8 cellular contexts compared by ENCODE assay signal in the genomic region with DNA sequence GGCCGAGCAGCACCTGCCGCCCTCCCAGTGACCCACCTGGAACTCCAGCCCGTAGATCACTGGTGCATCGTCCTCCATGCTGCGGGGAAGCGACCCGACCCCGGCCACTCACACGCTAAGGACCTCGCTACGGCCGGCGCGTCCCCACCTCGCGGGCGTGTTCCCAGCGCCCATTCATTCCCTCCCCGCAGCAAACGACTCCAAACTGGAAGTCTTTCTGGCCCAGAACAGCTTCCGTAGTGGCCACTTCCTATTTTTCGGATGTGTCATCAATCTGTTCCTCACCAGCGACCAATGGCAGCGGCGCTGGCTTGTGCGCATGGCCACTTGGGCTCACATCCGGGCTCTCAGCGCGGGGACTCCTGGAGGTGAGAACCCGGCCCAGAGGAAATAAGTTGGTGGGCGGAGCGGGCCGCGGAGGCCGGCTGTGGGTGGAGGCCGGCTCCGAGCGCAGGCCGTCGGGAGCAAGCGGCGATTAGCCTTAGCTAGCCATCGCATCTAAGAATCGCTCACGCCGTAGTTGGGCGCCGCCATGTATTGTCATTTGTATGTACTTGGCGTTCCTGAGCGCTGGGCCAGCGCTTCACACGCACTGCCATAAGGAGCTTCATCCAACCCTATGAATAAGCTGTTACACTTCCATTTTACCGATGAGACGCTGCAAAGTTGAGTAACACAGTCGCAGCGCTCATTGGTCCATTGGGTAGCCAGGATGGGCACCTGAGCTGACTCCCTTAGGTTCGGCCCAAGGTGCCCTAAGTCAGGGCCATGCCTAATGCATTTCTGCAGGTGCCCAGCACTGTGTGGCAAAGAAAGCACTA. TPM values are rescaled to one million over a fixed set of nuclear protein-coding genes. Genes with fewer than 3 reads are reported as not detected.
DNase-seq lines count a peak whose midpoint lies in the region; ATAC-seq and TF ChIP-seq lines count a peak whose summit lies in the region.

A gene (minus strand): TSS at position 207 of the 821 bp plus-strand sequence. CDS start 129 bp downstream, at position 78.

- H3K27me3 ChIP-seq in BE2C = no peaks in the 10 kb centered on the region
- no peaks in the 10 kb centered on the region for H3K27me3 ChIP-seq in colonic mucosa
- no peaks in the 10 kb centered on the region for H3K27me3 ChIP-seq in layer of hippocampus (ENCODE audit: control insufficient read depth, insufficient read depth, low read length)

- peak within 1 kb of the TSS; percentile 88 for H3K4me3 ChIP-seq in BE2C (ENCODE audit: low read depth, low read length)
- peak within 1 kb of the TSS; percentile 72 for H3K4me3 ChIP-seq in colonic mucosa

- TF ChIP-seq CTCF in BE2C (IDR thresholded peaks at IDR 0.05; ENCODE audit: low read depth, low read length) (no peak), colonic mucosa (IDR thresholded peaks at IDR 0.05) (no peak)

- H3K9me3 ChIP-seq in BE2C (no peaks in the 10 kb centered on the region), colonic mucosa (no peaks in the 10 kb centered on the region)

- H3K4me1 ChIP-seq in BE2C = peaks cover 7% of the 10 kb centered on the region; the same call in 1 of the 2 replicates
- H3K4me1 ChIP-seq in colonic mucosa = peaks cover 5% of the 10 kb centered on the region

- peak within 1 kb of the TSS; percentile 48 to 76 for H3K9ac ChIP-seq in colonic mucosa (ENCODE audit: low read depth in 2 of 2, low read length in 2 of 2)

- intact Hi-C loops in colonic mucosa (cut with DNase I) = loop anchor here (5.0 kb wide), 1 partner anchor 179 kb away; a partner anchor contains a TSS

- H3K27ac ChIP-seq in colonic mucosa (peak within 1 kb of the TSS; percentile 85), layer of hippocampus (ENCODE audit: low read depth, low read length) (peak within 1 kb of the TSS; percentile 95)

- peak; percentile 77 for ATAC-seq in HG03460 (IDR thresholded peaks at IDR 0.05; ENCODE audit: unreplicated experiment)

- no peaks in the 10 kb centered on the region for H3K36me3 ChIP-seq in BE2C
- no peaks in the 10 kb centered on the region for H3K36me3 ChIP-seq in colonic mucosa

- DNase-seq in BE2C (peak; percentile 98), GM19240 (ENCODE audit: insufficient read length, low spot score) (peak; percentile 87), NCI-H526 (lab: John Stamatoyannopoulos, UW) (peak; percentile 94 to 97), colonic mucosa (peak; percentile 99)
- peak; percentile 96 for DNase-seq in activated CD4-positive, alpha-beta T cell treated with anti-CD3 and anti-CD28 coated beads for 48 hours
- DNase-seq in stimulated activated CD4-positive, alpha-beta T cell treated with anti-CD3 and anti-CD28 coated beads, Interleukin-1b, Interleukin-23, amount 100 ng/mL, for 4 hours (ENCODE audit: low read depth in 2 of 2) = peak; percentile 87 to 89

RNA-seq across cellular contexts. Expression of the gene that starts here (rescaled TPM):
- 68.9 TPM for polyA plus RNA-seq in BE2C (2012; ENCODE audit: insufficient read depth, insufficient read length, low read depth)
- total RNA-seq in colonic mucosa = 10 to 100 TPM; 18.8 to 39.1 TPM

Comparison
In these comparisons a context has a peak if more than half of its experiments do, and no peak if none do; other contexts are left out.
1. Peak in every context shown above with its lines: DNase-seq, ATAC-seq, H3K4me3 ChIP-seq and H3K27ac ChIP-seq.